ENCODE assay signal across 18 cellular contexts in genomic region chr1:153527023-153527724, GRCh38. TPM values are rescaled to one million over a fixed set of nuclear protein-coding genes. Genes with fewer than 3 reads are reported as not detected.
DNase-seq lines count a peak whose midpoint lies in the region; TF ChIP-seq lines count a peak whose summit lies in the region.
"Had no signal": no experiment of that assay in that cellular context is flagged by ENCODE, and none has a peak within 500 bp of the region (broad histone marks: within the 10 kb centered on the region; RNA-seq: fewer than 3 reads in every experiment).

No MANE protein-coding gene starts in this region.

- H3K27me3 Mint-ChIP-seq in type B pancreatic cell, result no peaks in the 10 kb centered on the region

- intact Hi-C loops in ascending aorta (cut with DNase I), result no loop called here

- H3K36me3 Mint-ChIP-seq in type B pancreatic cell, result no peaks in the 10 kb centered on the region

- no peaks in the 10 kb centered on the region for H3K36me3 ChIP-seq in ascending aorta
- H3K36me3 ChIP-seq: brain microvascular endothelial cell, gastrocnemius medialis had no signal

- H3K27ac Mint-ChIP-seq in type B pancreatic cell, result peak overlapping the region; percentile 87

- DNase-seq in DMS153 treated with DMSO at 0.1 percent for 48 hours (lab: John Stamatoyannopoulos, UW; ENCODE audit: unreplicated experiment) (peak; percentile 39), DMS153 (lab: John Stamatoyannopoulos, UW) (no peak), ascending aorta (ENCODE audit: low spot score in 2 of 2) (no peak), islet precursor cell (peak; percentile 84), type B pancreatic cell (ENCODE audit: extremely low spot score, unreplicated experiment) (no peak), glomerular visceral epithelial cell (ENCODE audit: extremely low spot score) (no peak), hypothalamus (lab: John Stamatoyannopoulos, UW) (no peak), kidney glomerular epithelial cell (lab: John Stamatoyannopoulos, UW) (no peak)
- DNase-seq: activated naive CD4-positive, alpha-beta T cell; brain microvascular endothelial cell; effector memory CD4-positive, alpha-beta T cell; gastrocnemius medialis; NCI-H1048; stimulated activated CD4-positive, alpha-beta T cell treated with anti-CD3 and anti-CD28 coated beads, Interleukin-15, amount 100 ng/mL, for 24 hours; substantia nigra had no signal

- peak overlapping the region; percentile 49 for H3K27ac ChIP-seq in ascending aorta
- H3K27ac ChIP-seq: 22Rv1, brain microvascular endothelial cell, gastrocnemius medialis had no signal

- H3K4me1 Mint-ChIP-seq in type B pancreatic cell (ENCODE audit: unreplicated experiment), result peaks cover 20% of the 10 kb centered on the region

- no peak overlapping the region for H3K4me3 Mint-ChIP-seq in type B pancreatic cell

- H3K9me3 ChIP-seq in ascending aorta, result no peaks in the 10 kb centered on the region
- H3K9me3 ChIP-seq: gastrocnemius medialis had no signal

- peaks cover 0 to 10% of the 10 kb centered on the region in 2 donors for H3K4me1 ChIP-seq in ascending aorta
- H3K4me1 ChIP-seq: gastrocnemius medialis had no signal

- no peak overlapping the region for H3K4me3 ChIP-seq in ascending aorta
- H3K4me3 ChIP-seq: gastrocnemius medialis had no signal

- TF ChIP-seq CTCF in ascending aorta (IDR thresholded peaks at IDR 0.05), result no peak
- no peak for TF ChIP-seq CTCF in type B pancreatic cell (conservative IDR thresholded peaks at IDR 0.05)

- no peaks in the 10 kb centered on the region for H3K27me3 ChIP-seq in ascending aorta
- H3K27me3 ChIP-seq: brain microvascular endothelial cell, gastrocnemius medialis had no signal

- H3K9me3 Mint-ChIP-seq in type B pancreatic cell, result no peaks in the 10 kb centered on the region

RNA-seq across cellular contexts. Expression of gene S100A6, which starts 8.6 kb away (rescaled TPM):
- total RNA-seq in ascending aorta (336 TPM), type B pancreatic cell (ENCODE audit: low replicate concordance) (21.9 and 1,154 TPM in 2 replicates)
- total RNA-seq: OCI-LY7 had no signal

RNA-seq across cellular contexts. Expression of gene S100A5, which starts 13.6 kb away (rescaled TPM):
- total RNA-seq in ascending aorta (not detected), type B pancreatic cell (ENCODE audit: low replicate concordance) (0.62 TPM in 1 of 2 replicates, not detected in the other)
- total RNA-seq: gastrocnemius medialis, mononuclear cell, OCI-LY7 had no signal

RNA-seq across cellular contexts. Expression of gene S100A4, which starts 18.4 kb away (rescaled TPM):
- total RNA-seq in ascending aorta (690 TPM), type B pancreatic cell (ENCODE audit: low replicate concordance) (61.0 and 200 TPM in 2 replicates)

RNA-seq across cellular contexts. Expression of gene S100A3, which starts 21.9 kb away (rescaled TPM):
- total RNA-seq in ascending aorta, result not detected
- 1.4 and 2.8 TPM in 2 replicates for total RNA-seq in type B pancreatic cell (ENCODE audit: low replicate concordance)
- total RNA-seq: mononuclear cell, OCI-LY7 had no signal

RNA-seq across cellular contexts. Expression of gene S100A2, which starts 38.5 kb away (rescaled TPM):
- not detected for total RNA-seq in ascending aorta
- 0.75 and 2.4 TPM in 2 replicates for total RNA-seq in type B pancreatic cell (ENCODE audit: low replicate concordance)

Comparison
In these comparisons a context has a peak if more than half of its experiments do, and no peak if none do; other contexts are left out.
1. DNase-seq: peak in DMS153 treated with DMSO at 0.1 percent for 48 hours (single experiment) and islet precursor cell (single experiment); none in DMS153 (single experiment), ascending aorta (0 of 2), type B pancreatic cell (single experiment), glomerular visceral epithelial cell (single experiment), hypothalamus (0 of 51) and kidney glomerular epithelial cell (single experiment).